ENCODE assay signal across 20 cellular contexts in the genomic region with DNA sequence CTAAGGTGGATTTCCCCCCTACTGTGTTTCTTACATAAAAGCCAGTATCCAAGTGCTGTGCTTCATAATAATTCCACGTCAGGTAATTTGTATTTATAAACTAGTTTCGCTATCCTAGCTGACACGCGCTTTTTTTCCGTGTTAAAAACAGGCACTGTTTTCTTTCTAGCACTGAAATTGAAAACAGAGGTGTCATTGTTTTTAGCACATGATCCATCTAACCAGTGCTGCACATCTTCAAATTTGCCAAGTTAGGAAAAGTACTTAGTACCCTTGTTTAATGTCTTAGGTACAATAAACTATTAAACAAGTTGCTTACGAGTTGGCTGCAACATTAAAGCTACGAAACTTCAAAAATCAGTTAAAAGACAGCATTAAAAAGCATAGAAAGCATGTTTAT. TPM values are rescaled to one million over a fixed set of nuclear protein-coding genes. Genes with fewer than 3 reads are reported as not detected.
DNase-seq lines count a peak whose midpoint lies in the region; ATAC-seq, FAIRE-seq and TF ChIP-seq lines count a peak whose summit lies in the region.
"Had no signal": no experiment of that assay in that cellular context is flagged by ENCODE, and none has a peak within 500 bp of the region (broad histone marks: within the 10 kb centered on the region; RNA-seq: fewer than 3 reads in every experiment).

No MANE protein-coding gene starts in this region.

- H3K27me3 ChIP-seq in mammary epithelial cell (ENCODE audit: insufficient read depth, low read length) (no peaks in the 10 kb centered on the region), breast epithelium (no peaks in the 10 kb centered on the region), HepG2 (ENCODE audit: control insufficient read depth in 1 of 2, insufficient read depth in 2 of 2, low read length in 2 of 2) (no peaks in the 10 kb centered on the region)

- in situ Hi-C loops in mammary epithelial cell (cut with MboI; ENCODE audit: low sequenced_read_pairs in 2 of 2) (no loop called here), HepG2 (cut with HindIII; ENCODE audit: extremely low pct_ligation_motif_present, low pct_unique_long_range_greater_than_20kb) (no loop called here)

- DNase-seq in mammary epithelial cell: no peak
- no peak for DNase-seq in breast epithelium (ENCODE audit: low spot score in 2 of 2)
- peak; percentile 52 for DNase-seq in foreskin melanocyte
- peak; percentile 74 for DNase-seq in pons (ENCODE audit: low spot score)
- DNase-seq in NCI-H2081 (lab: John Stamatoyannopoulos, UW): no peak
- DNase-seq in stimulated activated CD8-positive, alpha-beta memory T cell treated with anti-CD3 and anti-CD28 coated beads, Interleukin-4, amount 100 ng/mL, for 48 hours: no peak
- DNase-seq in DMS153 (lab: John Stamatoyannopoulos, UW): no peak
- no peak for DNase-seq in HepG2 (ENCODE audit: low spot score)
- DNase-seq: AML-193; CD4-positive, alpha-beta T cell; DMS53; DND-41; EL; GM23248 had no signal

- BruUV-seq in mammary epithelial cell (replicated peaks; lab: Mats Ljungman, UMichigan) (no TSS peak), HepG2 (replicated peaks; lab: Mats Ljungman, UMichigan) (no TSS peak)

- no peaks in the 10 kb centered on the region for H3K79me2 ChIP-seq in mammary epithelial cell (ENCODE audit: insufficient read depth, low read length)
- no peaks in the 10 kb centered on the region for H3K79me2 ChIP-seq in HepG2 (ENCODE audit: insufficient read depth, low read length)

- H3K27ac ChIP-seq in mammary epithelial cell (ENCODE audit: insufficient read depth, low read depth, low read length) (no peak overlapping the region), breast epithelium (peak overlapping the region in 1 of 2 donors; percentile 46), HepG2 (ENCODE audit: extremely low read length, insufficient read depth, low read length) (no peak overlapping the region)
- H3K27ac ChIP-seq: 22Rv1, A549, C4-2B, GM23248 had no signal

- H2AFZ ChIP-seq in mammary epithelial cell (ENCODE audit: low read depth, low read length) (peak overlapping the region; percentile 45), HepG2 (ENCODE audit: low read length) (no peak overlapping the region)
- H2AFZ ChIP-seq: GM23248 had no signal

- intact Hi-C loops in mammary epithelial cell (cut with micrococcal nuclease) (no loop called here), breast epithelium (cut with DNase I; ENCODE audit: low total_unique reads) (no loop called here), HepG2 (cut with micrococcal nuclease; ENCODE audit: unreplicated experiment) (no loop called here)

- TF ChIP-seq POLR2A in breast epithelium (IDR thresholded peaks at IDR 0.05) (no peak), HepG2 (IDR thresholded peaks at IDR 0.05; ENCODE audit: insufficient read depth in 1 of 2, low read depth in 2 of 2, low read length in 2 of 2) (no peak)

- dilution Hi-C loops in mammary epithelial cell (cut with HindIII; ENCODE audit: low sequenced_read_pairs): no loop called here

- FAIRE-seq in HepG2 (lab: Jason Lieb, UNC): no peak
- FAIRE-seq: A549, GM12878, GM19239 had no signal

- H3K36me3 ChIP-seq in mammary epithelial cell (ENCODE audit: insufficient read depth, low read length): no peaks in the 10 kb centered on the region
- no peaks in the 10 kb centered on the region for H3K36me3 ChIP-seq in breast epithelium
- peaks cover 0 to 32% of the 10 kb centered on the region in 2 experiments; a peak in 3 of 5 replicates for H3K36me3 ChIP-seq in HepG2 (replicated peaks in 1 of 2; ENCODE audit: control insufficient read depth in 1 of 2, insufficient read depth in 2 of 2, low read length in 2 of 2)

- H3K4me2 ChIP-seq in mammary epithelial cell (ENCODE audit: insufficient read depth, low read depth, low read length) (peak overlapping the region; percentile 50), HepG2 (ENCODE audit: low read depth, low read length) (no peak overlapping the region)
- H3K4me2 ChIP-seq: A549 had no signal

- no peak for TF ChIP-seq RAD21 in HepG2 (CRISPR knock-in tag; IDR thresholded peaks at IDR 0.05)

- no peak for ATAC-seq in HepG2
- ATAC-seq: A549, GM12878 had no signal

- TF ChIP-seq EP300 in HepG2 (IDR thresholded peaks at IDR 0.05; ENCODE audit: low read depth in 2 of 2, low read length in 2 of 2) (no peak), HepG2 (CRISPR knock-in tag; IDR thresholded peaks at IDR 0.05; ENCODE audit: borderline replicate concordance) (no peak)

- POLR2A ChIA-PET in HepG2 (lab: Yijun Ruan, JAX): no interaction called here

- H3K9ac ChIP-seq in mammary epithelial cell (ENCODE audit: insufficient read depth, low read length) (no peak overlapping the region), HepG2 (ENCODE audit: insufficient read depth, low read depth, low read length) (no peak overlapping the region)
- H3K9ac ChIP-seq: GM23248 had no signal

- H3K4me1 ChIP-seq in mammary epithelial cell (ENCODE audit: insufficient read depth, low read length): no peaks in the 10 kb centered on the region
- H3K4me1 ChIP-seq in breast epithelium: no peaks in the 10 kb centered on the region
- no peaks in the 10 kb centered on the region for H3K4me1 ChIP-seq in HepG2 (ENCODE audit: insufficient read depth, low read length)
- H3K4me1 ChIP-seq: A549, HAP-1 had no signal

- WGBS in mammary epithelial cell (ENCODE audit: low coverage, missing lambda C conversion rate): 22% methylated on average over 7 of the region's 7 CpGs
- WGBS in HepG2 (ENCODE audit: low lambda C conversion rate): 98% methylated on average over 7 of the region's 7 CpGs

- H4K20me1 ChIP-seq in mammary epithelial cell (ENCODE audit: insufficient read depth, low read length) (no peaks in the 10 kb centered on the region), HepG2 (ENCODE audit: insufficient read depth, low read length) (0 out of 2 replicates have a peak, but pooled peaks cover 3% of the 10 kb centered on the region)

- TF ChIP-seq CTCF in mammary epithelial cell (conservative IDR thresholded peaks at IDR 0.05 in 1 of 2, IDR thresholded peaks at IDR 0.05 in 1 of 2; ENCODE audit: extremely low read depth in 1 of 2, insufficient read depth in 1 of 2, low read depth in 1 of 2, low read length in 2 of 2) (no peak), breast epithelium (IDR thresholded peaks at IDR 0.05) (no peak), HepG2 (CRISPR knock-in tag; IDR thresholded peaks at IDR 0.05) (no peak)

- CTCF ChIA-PET in mammary epithelial cell (lab: Charles Lee; ENCODE audit: low non-redundant PET) (no interaction called here), HepG2 (lab: Yijun Ruan, JAX; ENCODE audit: low intra/inter-chr PET ratio, low total read pairs) (no interaction called here)

- no peak overlapping the region for H3K4me3 ChIP-seq in mammary epithelial cell (replicated peaks in 1 of 3; ENCODE audit: insufficient read depth in 1 of 3, low read depth in 2 of 3, low read length in 3 of 3)
- H3K4me3 ChIP-seq in breast epithelium: peak overlapping the region in 1 of 3 donors; percentile 2
- H3K4me3 ChIP-seq in HepG2 (replicated peaks in 1 of 3; ENCODE audit: insufficient read depth in 1 of 3, low read depth in 2 of 3, low read length in 3 of 3): no peak overlapping the region
- H3K4me3 ChIP-seq: A549, GM12878, GM23248, HAP-1 had no signal

- H3K9me3 ChIP-seq in mammary epithelial cell (replicated peaks; ENCODE audit: insufficient read depth, low read length): no peaks in the 10 kb centered on the region
- no peaks in the 10 kb centered on the region for H3K9me3 ChIP-seq in breast epithelium
- no peaks in the 10 kb centered on the region for H3K9me3 ChIP-seq in HepG2 (ENCODE audit: low read length)
- H3K9me3 ChIP-seq: A549, HAP-1 had no signal

TF ChIP-seq in HepG2, 621 proteins besides CTCF, POLR2A, EP300 and RAD21 (continues in another document):
- TF ChIP-seq FOXK2 (IDR thresholded peaks at IDR 0.05) (no peak), MBNL3 (CRISPR knock-in tag; conservative IDR thresholded peaks at IDR 0.05) (no peak), ZNF678 (CRISPR knock-in tag; IDR thresholded peaks at IDR 0.05) (no peak), BHLHE40 (IDR thresholded peaks at IDR 0.05; ENCODE audit: low read length) (no peak), FOXA1 (IDR thresholded peaks at IDR 0.05) (no peak), FOXA1 (CRISPR knock-in tag; IDR thresholded peaks at IDR 0.05) (no peak)
- TF ChIP-seq, protein P1, sequence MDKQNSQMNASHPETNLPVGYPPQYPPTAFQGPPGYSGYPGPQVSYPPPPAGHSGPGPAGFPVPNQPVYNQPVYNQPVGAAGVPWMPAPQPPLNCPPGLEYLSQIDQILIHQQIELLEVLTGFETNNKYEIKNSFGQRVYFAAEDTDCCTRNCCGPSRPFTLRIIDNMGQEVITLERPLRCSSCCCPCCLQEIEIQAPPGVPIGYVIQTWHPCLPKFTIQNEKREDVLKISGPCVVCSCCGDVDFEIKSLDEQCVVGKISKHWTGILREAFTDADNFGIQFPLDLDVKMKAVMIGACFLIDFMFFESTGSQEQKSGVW (CRISPR knock-in tag; IDR thresholded peaks at IDR 0.05; ENCODE audit: borderline replicate concordance): no peak

RNA-seq across cellular contexts. Expression of a gene that starts 49.9 kb away (rescaled TPM):
- total RNA-seq in mammary epithelial cell (10 to 100 TPM in 1 of 2 donors, 1 to 10 TPM in 1; 7.5 to 16.8 TPM), breast epithelium (10 to 100 TPM; 15.8 to 29.9 (median 16.1) TPM), HepG2 (2016; rRNA removed; fragmentation: Illumina TruSeq; extraction: Trizol) (4.0 and 7.4 TPM in 2 replicates)
- polyA plus RNA-seq in mammary epithelial cell (1.5 TPM), HepG2 (2011; rRNA removed) (4.0 and 4.2 TPM in 2 replicates)
- 3.2 TPM for polyA minus RNA-seq in mammary epithelial cell
- 0.61 and 0.62 TPM in 2 replicates for total RNA-seq in HepG2 (2016; cell fraction: cytosol; rRNA removed; fragmentation: Illumina TruSeq; extraction: Trizol; ENCODE audit: low read depth)
- 4.5 and 5.1 TPM in 2 replicates for total RNA-seq in HepG2 (2016; cell fraction: insoluble cytoplasmic fraction; rRNA removed; fragmentation: Illumina TruSeq; extraction: Trizol)
- total RNA-seq in HepG2 (2016; cell fraction: membrane; rRNA removed; fragmentation: Illumina TruSeq; extraction: Trizol): 1.4 and 3.2 TPM in 2 replicates
- 6.2 and 6.7 TPM in 2 replicates for total RNA-seq in HepG2 (2016; cell fraction: nucleus; rRNA removed; fragmentation: Illumina TruSeq; extraction: Trizol)
- polyA plus RNA-seq in HepG2 (2011; cell fraction: cytosol; rRNA removed): 1.3 and 2.5 TPM in 2 replicates
- 4.0 and 5.4 TPM in 2 replicates for polyA plus RNA-seq in HepG2 (2011; cell fraction: nucleus; rRNA removed)
- 5.7 and 8.3 TPM in 2 replicates for polyA plus RNA-seq in HepG2 (2012)
- 0.10 and 0.15 TPM in 2 replicates for polyA plus RNA-seq in HepG2 (2016; cell fraction: cytosol; fragmentation: Illumina TruSeq; extraction: Trizol; ENCODE audit: low read depth)
- polyA plus RNA-seq in HepG2 (2016; cell fraction: insoluble cytoplasmic fraction; fragmentation: Illumina TruSeq; extraction: Trizol; ENCODE audit: low read depth): 3.2 and 3.6 TPM in 2 replicates
- 0.41 and 0.42 TPM in 2 replicates for polyA plus RNA-seq in HepG2 (2016; cell fraction: membrane; fragmentation: Illumina TruSeq; extraction: Trizol; ENCODE audit: low read depth)
- 5.6 and 6.1 TPM in 2 replicates for polyA plus RNA-seq in HepG2 (2016; cell fraction: nucleus; fragmentation: Illumina TruSeq; extraction: Trizol; ENCODE audit: insufficient read depth, low read depth)
- polyA minus RNA-seq in HepG2 (2011; rRNA and poly(A)+ RNA removed; ENCODE audit: low replicate concordance): 3.5 and 7.2 TPM in 2 replicates
- polyA minus RNA-seq in HepG2 (2011; cell fraction: cytosol; rRNA and poly(A)+ RNA removed): 7.0 and 8.4 TPM in 2 replicates
- polyA minus RNA-seq in HepG2 (2011; cell fraction: nucleus; rRNA and poly(A)+ RNA removed): 15.8 and 20.4 TPM in 2 replicates

Comparison
In these comparisons a context has a peak if more than half of its experiments do, and no peak if none do; other contexts are left out.
1. DNase-seq: peak in foreskin melanocyte (single experiment) and pons (single experiment); none in mammary epithelial cell (single experiment), breast epithelium (0 of 2), NCI-H2081 (0 of 2), stimulated activated CD8-positive, alpha-beta memory T cell treated with anti-CD3 and anti-CD28 coated beads, Interleukin-4, amount 100 ng/mL, for 48 hours (single experiment), DMS153 (single experiment) and HepG2 (single experiment).